Comparison of ENCODE assay signal across 16 cellular contexts in genomic region chr2:236712304-236712703, GRCh38.
DNase-seq lines count a peak whose midpoint lies in the region; ATAC-seq and TF ChIP-seq lines count a peak whose summit lies in the region.
"Had no signal": no experiment of that assay in that cellular context is flagged by ENCODE, and none has a peak within 500 bp of the region (broad histone marks: within the 10 kb centered on the region; RNA-seq: fewer than 3 reads in every experiment).

No MANE protein-coding gene starts in this region.

- POLR2A ChIA-PET in AG04449 (lab: Yijun Ruan, JAX), result no interaction called here

- peak; percentile 5 for DNase-seq in AG04449 (ENCODE audit: low read depth, low spot score)
- peak; percentile 40 for DNase-seq in H4 (ENCODE audit: low spot score)
- peak; percentile 23 for DNase-seq in amniotic epithelial cell (ENCODE audit: low read depth)
- peak; percentile 70 for DNase-seq in fibroblast of the aortic adventitia (ENCODE audit: low read depth)
- no peak for DNase-seq in hepatocyte (ENCODE audit: low spot score)
- DNase-seq in type B pancreatic cell (ENCODE audit: extremely low spot score, unreplicated experiment), result no peak
- DNase-seq: activated CD8-positive, alpha-beta memory T cell treated with anti-CD3 and anti-CD28 coated beads for 24 hours; activated naive CD4-positive, alpha-beta T cell treated with Interleukin-2 at 50 U/mL for 16 hours; GF-D8; kidney; NCI-H526 treated with DMSO at 0.1 percent for 48 hours; SHP77; stimulated activated CD4-positive, alpha-beta T cell treated with anti-CD3 and anti-CD28 coated beads, Interleukin-1b, Interleukin-23, amount 100 ng/mL, for 48 hours had no signal

- H2AFZ ChIP-seq in hepatocyte, result no peak overlapping the region

- no peak overlapping the region for H3K4me2 ChIP-seq in hepatocyte
- H3K4me2 ChIP-seq: BLaER1 had no signal

- WGBS in hepatocyte (ENCODE audit: low lambda C conversion rate, missing lambda C conversion rate), result 92% methylated on average over 1 of the region's 1 CpG

- H3K9me2 ChIP-seq in hepatocyte (replicated peaks; ENCODE audit: insufficient read depth), result no peaks in the 10 kb centered on the region

- ATAC-seq in HG02885 (IDR thresholded peaks at IDR 0.05; ENCODE audit: poor library complexity, unreplicated experiment) (no peak), GM21447 (IDR thresholded peaks at IDR 0.05; ENCODE audit: unreplicated experiment) (no peak)

- peaks cover 40% of the 10 kb centered on the region for H3K4me1 Mint-ChIP-seq in type B pancreatic cell (ENCODE audit: unreplicated experiment)

- H3K36me3 Mint-ChIP-seq in type B pancreatic cell, result no peaks in the 10 kb centered on the region

- no peaks in the 10 kb centered on the region for H3K36me3 ChIP-seq in hepatocyte (replicated peaks; ENCODE audit: insufficient read depth, low read depth)
- H3K36me3 ChIP-seq: BLaER1 had no signal

- H3K79me2 ChIP-seq in hepatocyte, result no peaks in the 10 kb centered on the region

- TF ChIP-seq CTCF in AG04449 (IDR thresholded peaks at IDR 0.05; ENCODE audit: insufficient read depth, low read length, missing control alignments), result no peak
- no peak for TF ChIP-seq CTCF in fibroblast of the aortic adventitia (IDR thresholded peaks at IDR 0.05; ENCODE audit: insufficient read depth, low read length)
- no peak for TF ChIP-seq CTCF in hepatocyte (IDR thresholded peaks at IDR 0.05; ENCODE audit: poor library complexity)
- TF ChIP-seq CTCF in type B pancreatic cell (conservative IDR thresholded peaks at IDR 0.05), result no peak

- H3K9me3 Mint-ChIP-seq in type B pancreatic cell, result no peaks in the 10 kb centered on the region

- H3K4me3 ChIP-seq in AG04449 (ENCODE audit: low read depth, low read length) (no peak overlapping the region), fibroblast of the aortic adventitia (ENCODE audit: low read depth, low read length) (no peak overlapping the region), hepatocyte (no peak overlapping the region)
- H3K4me3 ChIP-seq: BLaER1 had no signal

- H3K27me3 Mint-ChIP-seq in type B pancreatic cell, result peaks cover 3% of the 10 kb centered on the region

- CTCF ChIA-PET in AG04449 (lab: Yijun Ruan, JAX), result no interaction called here

- H3K27ac Mint-ChIP-seq in type B pancreatic cell, result no peak overlapping the region

- no peak overlapping the region for H3K4me3 Mint-ChIP-seq in type B pancreatic cell

- peaks cover 39% of the 10 kb centered on the region for H3K4me1 ChIP-seq in hepatocyte (ENCODE audit: insufficient read depth)

- no peaks in the 10 kb centered on the region for H4K20me1 ChIP-seq in hepatocyte (ENCODE audit: insufficient read depth, poor library complexity, severe bottlenecking)
- H4K20me1 ChIP-seq: BLaER1 had no signal

- H3K27ac ChIP-seq in hepatocyte, result no peak overlapping the region
- H3K27ac ChIP-seq: BLaER1 had no signal

- no peaks in the 10 kb centered on the region for H3K9me3 ChIP-seq in hepatocyte (ENCODE audit: low read depth)
- H3K9me3 ChIP-seq: BLaER1 had no signal

- no peaks in the 10 kb centered on the region for H3K27me3 ChIP-seq in hepatocyte
- H3K27me3 ChIP-seq: BLaER1 had no signal

Comparison
In these comparisons a context has a peak if more than half of its experiments do, and no peak if none do; other contexts are left out.
1. DNase-seq: peak in AG04449 (single experiment), H4 (single experiment), amniotic epithelial cell (single experiment) and fibroblast of the aortic adventitia (single experiment); none in hepatocyte (single experiment) and type B pancreatic cell (single experiment).